ENCODE assay signal across 18 cellular contexts in genomic region chr18:22385718-22386117, GRCh38. TPM values are rescaled to one million over a fixed set of nuclear protein-coding genes. Genes with fewer than 3 reads are reported as not detected.
DNase-seq lines count a peak whose midpoint lies in the region; ATAC-seq and TF ChIP-seq lines count a peak whose summit lies in the region.
"Had no signal": no experiment of that assay in that cellular context is flagged by ENCODE, and none has a peak within 500 bp of the region (broad histone marks: within the 10 kb centered on the region; RNA-seq: fewer than 3 reads in every experiment).

No MANE protein-coding gene starts in this region.

- POLR2A ChIA-PET in RWPE1 (lab: Yijun Ruan, JAX; ENCODE audit: low non-redundant PET) = no interaction called here

- no peak for TF ChIP-seq CTCF in RWPE1 (conservative IDR thresholded peaks at IDR 0.05; ENCODE audit: low read depth)
- TF ChIP-seq CTCF in fibroblast of pulmonary artery (IDR thresholded peaks at IDR 0.05; ENCODE audit: low read length, missing control alignments) = no peak
- TF ChIP-seq CTCF in left ventricle myocardium inferior (IDR thresholded peaks at IDR 0.05; ENCODE audit: borderline replicate concordance) = no peak

- peaks cover 10% of the 10 kb centered on the region for H3K4me1 ChIP-seq in left ventricle myocardium inferior

- H3K27me3 ChIP-seq in left ventricle myocardium inferior (ENCODE audit: low read depth) = no peaks in the 10 kb centered on the region

- intact Hi-C loops in Right ventricle myocardium inferior (cut with DNase I) = no loop called here
- intact Hi-C loops in left ventricle myocardium inferior (cut with micrococcal nuclease) = no loop called here

- H3K36me3 ChIP-seq in left ventricle myocardium inferior = no peaks in the 10 kb centered on the region
- H3K36me3 ChIP-seq: thoracic aorta had no signal

- ATAC-seq in Right ventricle myocardium inferior = no peak
- no peak for ATAC-seq in HG03378 (IDR thresholded peaks at IDR 0.05; ENCODE audit: unreplicated experiment)
- ATAC-seq: left colon; naive thymus-derived CD8-positive, alpha-beta T cell had no signal

- CTCF ChIA-PET in RWPE1 (lab: Yijun Ruan, JAX) = interaction anchor here (0.6 to 0.7 kb wide), 3 partner anchors 29 to 293 kb away, joined by 3 to 5 read pairs (median 4); no protein-coding TSS in a partner anchor

- H3K27ac ChIP-seq in RWPE1 = peak overlapping the region; percentile 67
- no peak overlapping the region for H3K27ac ChIP-seq in left ventricle myocardium inferior (replicated peaks)
- H3K27ac ChIP-seq: thoracic aorta had no signal

- DNase-seq in GM04504 (ENCODE audit: low read depth) (peak; percentile 64), RWPE1 (ENCODE audit: low spot score) (peak; percentile 87), fibroblast of pulmonary artery (ENCODE audit: low read depth) (peak; percentile 90), renal cortical epithelial cell (ENCODE audit: low read depth) (peak; percentile 63), Right ventricle myocardium inferior (ENCODE audit: missing footprints) (no peak), cerebellar cortex (ENCODE audit: low spot score) (no peak), left ventricle myocardium inferior (no peak)
- DNase-seq: activated gamma-delta T cell treated with Interleukin-2 at 50 U/mL for 16 hours; central memory CD4-positive, alpha-beta T cell; foreskin melanocyte; left colon; naive thymus-derived CD8-positive, alpha-beta T cell; NCI-H510A; SHP77 had no signal

- H3K4me3 ChIP-seq in fibroblast of pulmonary artery (replicated peaks; ENCODE audit: low read depth, low read length) = no peak overlapping the region
- H3K4me3 ChIP-seq in left ventricle myocardium inferior = no peak overlapping the region
- H3K4me3 ChIP-seq: thoracic aorta had no signal

- no peaks in the 10 kb centered on the region for H3K9me3 ChIP-seq in left ventricle myocardium inferior (replicated peaks)
- H3K9me3 ChIP-seq: thoracic aorta had no signal

RNA-seq across cellular contexts. Expression of gene CTAGE1, which starts 32.0 kb away (rescaled TPM):
- under 0.01 TPM in 1 of 2 replicates, not detected in the other for total RNA-seq in renal cortical epithelial cell
- not detected for total RNA-seq in Right ventricle myocardium inferior
- total RNA-seq in left ventricle myocardium inferior = not detected
- total RNA-seq: HT-29; left colon; naive thymus-derived CD8-positive, alpha-beta T cell; skeletal muscle tissue; thoracic aorta had no signal

Comparison
In these comparisons a context has a peak if more than half of its experiments do, and no peak if none do; other contexts are left out.
1. DNase-seq: peak in GM04504 (single experiment), RWPE1 (single experiment), fibroblast of pulmonary artery (single experiment) and renal cortical epithelial cell (single experiment); none in Right ventricle myocardium inferior (single experiment), cerebellar cortex (single experiment) and left ventricle myocardium inferior (single experiment).